In genomic region chr17:18447476-18448201, GRCh38 we compare ENCODE assay signal across 6 cellular contexts. TPM values are rescaled to one million over a fixed set of nuclear protein-coding genes. Genes with fewer than 3 reads are reported as not detected.
"Had no signal": no experiment of that assay in that cellular context is flagged by ENCODE, and none has a peak within 500 bp of the region (broad histone marks: within the 10 kb centered on the region; RNA-seq: fewer than 3 reads in every experiment).

No MANE protein-coding gene starts in this region.

RNA-seq across cellular contexts. Expression of gene LGALS9C, which starts 28.9 kb away (rescaled TPM):
- total RNA-seq: LHCN-M2, MCF 10A, OCI-LY7, RPMI7951, SJCRH30, SK-MEL-5 had no signal
